Comparison of ENCODE assay signal across 30 cellular contexts in the genomic region with DNA sequence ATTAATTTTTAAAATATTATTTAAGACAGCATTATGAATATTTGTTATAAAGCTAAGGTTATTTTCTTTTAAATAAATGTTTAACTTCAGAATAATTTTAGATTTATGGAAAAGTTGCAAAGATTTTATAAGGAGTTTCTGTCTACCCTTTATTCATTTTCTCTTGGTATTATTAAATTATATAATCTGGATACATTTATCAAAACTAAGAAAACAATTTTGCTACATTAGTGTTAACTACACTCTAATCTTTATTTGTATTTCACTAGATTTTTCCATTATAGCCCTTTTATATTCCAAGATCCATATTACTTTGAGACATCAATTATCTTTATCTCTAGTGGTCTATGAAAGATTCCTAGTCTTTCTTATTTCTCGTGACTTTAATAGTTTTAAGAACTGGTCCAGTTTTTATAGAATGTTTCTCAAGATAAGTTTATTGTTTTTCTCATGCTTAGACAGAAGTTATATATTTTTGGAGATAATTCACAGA.
"Had no signal": no experiment of that assay in that cellular context is flagged by ENCODE, and none has a peak within 500 bp of the region (broad histone marks: within the 10 kb centered on the region; RNA-seq: fewer than 3 reads in every experiment).

No MANE protein-coding gene starts in this region.

- H3K4me3 ChIP-seq: esophagus squamous epithelium, gastroesophageal sphincter had no signal

- ATAC-seq: activated naive CD4-positive, alpha-beta T cell treated with anti-CD3 and anti-CD28 coated beads, Interleukin-2, amount 50 U/mL, for 72 hours; activated T-cell treated with anti-CD3 and anti-CD28 coated beads, Interleukin-2, amount 50 U/mL, for 72 hours; effector memory CD8-positive, alpha-beta T cell; gastroesophageal sphincter; WTC11 had no signal

- FAIRE-seq: astrocyte, bronchial epithelial cell, endothelial cell of umbilical vein had no signal

- H3K27ac ChIP-seq: brain microvascular endothelial cell, epithelial cell of prostate, esophagus squamous epithelium, gastroesophageal sphincter, VCaP had no signal

- DNase-seq: activated CD4-positive, alpha-beta memory T cell treated with anti-CD3 and anti-CD28 coated beads, Interleukin-2, amount 10 ng/mL, durations not matched to agents 7 days and 5 days; activated CD4-positive, alpha-beta T cell treated with anti-CD3 and anti-CD28 coated beads for 1 hour; activated CD4-positive, alpha-beta T cell treated with anti-CD3 and anti-CD28 coated beads for 4 hours; activated CD4-positive, alpha-beta T cell treated with anti-CD3 and anti-CD28 coated beads, Interleukin-2, amount 10 ng/mL, durations not matched to agents 7 days and 5 days; activated CD4-positive, alpha-beta T cell treated with anti-CD3 and anti-CD28 coated beads, Interleukin-2, amount 50 U/mL, for 4 hours; activated CD8-positive, alpha-beta memory T cell treated with anti-CD3 and anti-CD28 coated beads, Interleukin-2, amount 50 U/mL, for 48 hours; activated gamma-delta T cell; activated naive CD4-positive, alpha-beta T cell; activated naive CD4-positive, alpha-beta T cell treated with anti-CD3 and anti-CD28 coated beads, Interleukin-2, amount 10 ng/mL, durations not matched to agents 7 days and 5 days; activated naive CD8-positive, alpha-beta T cell treated with anti-CD3 and anti-CD28 coated beads, Interleukin-2, amount 10 ng/mL, durations not matched to agents 7 days and 5 days; activated T-cell treated with anti-CD3 and anti-CD28 coated beads for 4 hours; activated T-cell treated with anti-CD3 and anti-CD28 coated beads, Interleukin-2, amount 50 U/mL, for 24 hours; activated T-cell treated with anti-CD3 and anti-CD28 coated beads, Interleukin-2, amount 50 U/mL, for 72 hours; anterior cingulate cortex; brain microvascular endothelial cell; cortex of kidney; dermis blood vessel endothelial cell; effector CD4-positive, alpha-beta T cell; effector memory CD8-positive, alpha-beta T cell; esophagus squamous epithelium; foreskin melanocyte; T-helper 2 cell had no signal

- H3K9me3 ChIP-seq: esophagus squamous epithelium, gastroesophageal sphincter had no signal

- H3K27me3 ChIP-seq: brain microvascular endothelial cell, esophagus squamous epithelium, gastroesophageal sphincter had no signal

- H3K4me1 ChIP-seq: esophagus squamous epithelium, gastroesophageal sphincter had no signal

- H3K36me3 ChIP-seq: brain microvascular endothelial cell, esophagus squamous epithelium, gastroesophageal sphincter had no signal
